Comparison of ENCODE assay signal across 8 cellular contexts in genomic region chr2:166516712-166517303, GRCh38. TPM values are rescaled to one million over a fixed set of nuclear protein-coding genes. Genes with fewer than 3 reads are reported as not detected.
A peak's percentile ranks its signal among the peaks of the same experiment; 100 is the strongest.
DNase-seq lines count a peak whose midpoint lies in the region; ATAC-seq and TF ChIP-seq lines count a peak whose summit lies in the region.

No MANE protein-coding gene starts in this region.

- peak; percentile 30 for TF ChIP-seq CTCF in activated CD8-positive, alpha-beta T cell treated with anti-CD3 and anti-CD28 coated beads for 36 hours (IDR thresholded peaks at IDR 0.05)
- TF ChIP-seq CTCF in coronary artery (IDR thresholded peaks at IDR 0.05) (peak; percentile 44), nephron progenitor cell (IDR thresholded peaks at IDR 0.05) (peak; percentile 73)

- H3K27ac Mint-ChIP-seq in activated CD8-positive, alpha-beta T cell treated with anti-CD3 and anti-CD28 coated beads for 36 hours = no peak overlapping the region
- H3K27ac Mint-ChIP-seq in activated CD8-positive, alpha-beta T cell treated with anti-CD3 and anti-CD28 coated beads, Interleukin-2, amount 10 ng/mL, durations not matched to agents 7 days and 5 days = no peak overlapping the region
- no peak overlapping the region for H3K27ac Mint-ChIP-seq in nephron progenitor cell

- intact Hi-C loops in activated CD8-positive, alpha-beta T cell treated with anti-CD3 and anti-CD28 coated beads for 36 hours (cut with micrococcal nuclease) = no loop called here

- no peak overlapping the region for H3K4me3 Mint-ChIP-seq in activated CD8-positive, alpha-beta T cell treated with anti-CD3 and anti-CD28 coated beads for 36 hours
- H3K4me3 Mint-ChIP-seq in activated CD8-positive, alpha-beta T cell treated with anti-CD3 and anti-CD28 coated beads, Interleukin-2, amount 10 ng/mL, durations not matched to agents 7 days and 5 days = no peak overlapping the region
- no peak overlapping the region for H3K4me3 Mint-ChIP-seq in nephron progenitor cell

- no peaks in the 10 kb centered on the region for H3K4me1 Mint-ChIP-seq in activated CD8-positive, alpha-beta T cell treated with anti-CD3 and anti-CD28 coated beads for 36 hours (ENCODE audit: low read depth)
- H3K4me1 Mint-ChIP-seq in activated CD8-positive, alpha-beta T cell treated with anti-CD3 and anti-CD28 coated beads, Interleukin-2, amount 10 ng/mL, durations not matched to agents 7 days and 5 days (ENCODE audit: low read depth) = no peaks in the 10 kb centered on the region
- H3K4me1 Mint-ChIP-seq in nephron progenitor cell = no peaks in the 10 kb centered on the region

- no peaks in the 10 kb centered on the region for H3K36me3 Mint-ChIP-seq in activated CD8-positive, alpha-beta T cell treated with anti-CD3 and anti-CD28 coated beads for 36 hours (ENCODE audit: low read depth)
- no peaks in the 10 kb centered on the region for H3K36me3 Mint-ChIP-seq in activated CD8-positive, alpha-beta T cell treated with anti-CD3 and anti-CD28 coated beads, Interleukin-2, amount 10 ng/mL, durations not matched to agents 7 days and 5 days (ENCODE audit: low read depth)
- H3K36me3 Mint-ChIP-seq in nephron progenitor cell (ENCODE audit: low read depth) = no peaks in the 10 kb centered on the region

- no peaks in the 10 kb centered on the region for H3K27me3 Mint-ChIP-seq in activated CD8-positive, alpha-beta T cell treated with anti-CD3 and anti-CD28 coated beads for 36 hours
- H3K27me3 Mint-ChIP-seq in activated CD8-positive, alpha-beta T cell treated with anti-CD3 and anti-CD28 coated beads, Interleukin-2, amount 10 ng/mL, durations not matched to agents 7 days and 5 days (ENCODE audit: low read depth) = no peaks in the 10 kb centered on the region
- no peaks in the 10 kb centered on the region for H3K27me3 Mint-ChIP-seq in nephron progenitor cell (ENCODE audit: low read depth, poor library complexity)

- H3K27ac ChIP-seq in coronary artery = no peak overlapping the region

- POLR2A ChIA-PET in activated CD8-positive, alpha-beta T cell treated with anti-CD3 and anti-CD28 coated beads for 36 hours (lab: Charles Lee) = no interaction called here
- POLR2A ChIA-PET in activated CD8-positive, alpha-beta T cell treated with anti-CD3 and anti-CD28 coated beads, Interleukin-2, amount 10 ng/mL, durations not matched to agents 7 days and 5 days (lab: Charles Lee) = no interaction called here

- H3K4me3 ChIP-seq in coronary artery = no peak overlapping the region

- DNase-seq in activated CD8-positive, alpha-beta T cell treated with anti-CD3 and anti-CD28 coated beads for 36 hours = peak; percentile 41
- no peak for DNase-seq in activated CD8-positive, alpha-beta T cell treated with anti-CD3 and anti-CD28 coated beads, Interleukin-2, amount 10 ng/mL, durations not matched to agents 7 days and 5 days
- DNase-seq in NCI-H345 treated with DMSO at 0.1 percent for 48 hours (lab: John Stamatoyannopoulos, UW; ENCODE audit: unreplicated experiment) (peak; percentile 13), coronary artery (ENCODE audit: low spot score) (no peak), nephron progenitor cell (peak; percentile 41), foreskin melanocyte (no peak)

- no peak for ATAC-seq in activated CD8-positive, alpha-beta T cell treated with anti-CD3 and anti-CD28 coated beads for 36 hours
- ATAC-seq in activated CD8-positive, alpha-beta T cell treated with anti-CD3 and anti-CD28 coated beads, Interleukin-2, amount 10 ng/mL, durations not matched to agents 7 days and 5 days = no peak
- ATAC-seq in HG02798 (IDR thresholded peaks at IDR 0.05; ENCODE audit: poor library complexity, unreplicated experiment) = no peak
- no peak for ATAC-seq in HG03469 (IDR thresholded peaks at IDR 0.05; ENCODE audit: unreplicated experiment)

- CTCF ChIA-PET in activated CD8-positive, alpha-beta T cell treated with anti-CD3 and anti-CD28 coated beads for 36 hours (lab: Charles Lee) = interaction anchor here (1.2 kb wide), 1 partner anchor 156 kb away, joined by 3 read pairs; no protein-coding TSS in a partner anchor
- CTCF ChIA-PET in activated CD8-positive, alpha-beta T cell treated with anti-CD3 and anti-CD28 coated beads, Interleukin-2, amount 10 ng/mL, durations not matched to agents 7 days and 5 days (lab: Charles Lee) = no interaction called here

- H3K9me3 Mint-ChIP-seq in activated CD8-positive, alpha-beta T cell treated with anti-CD3 and anti-CD28 coated beads for 36 hours = no peaks in the 10 kb centered on the region
- H3K9me3 Mint-ChIP-seq in activated CD8-positive, alpha-beta T cell treated with anti-CD3 and anti-CD28 coated beads, Interleukin-2, amount 10 ng/mL, durations not matched to agents 7 days and 5 days (ENCODE audit: insufficient read depth) = no peaks in the 10 kb centered on the region
- no peaks in the 10 kb centered on the region for H3K9me3 Mint-ChIP-seq in nephron progenitor cell

RNA-seq across cellular contexts. Expression of gene SCN7A, which starts 22.8 kb away (rescaled TPM):
- total RNA-seq in activated CD8-positive, alpha-beta T cell treated with anti-CD3 and anti-CD28 coated beads for 36 hours = not detected
- not detected for total RNA-seq in activated CD8-positive, alpha-beta T cell treated with anti-CD3 and anti-CD28 coated beads, Interleukin-2, amount 10 ng/mL, durations not matched to agents 7 days and 5 days

Comparison
In these comparisons a context has a peak if more than half of its experiments do, and no peak if none do; other contexts are left out.
1. DNase-seq: peak in activated CD8-positive, alpha-beta T cell treated with anti-CD3 and anti-CD28 coated beads for 36 hours (single experiment), NCI-H345 treated with DMSO at 0.1 percent for 48 hours (single experiment) and nephron progenitor cell (single experiment); none in activated CD8-positive, alpha-beta T cell treated with anti-CD3 and anti-CD28 coated beads, Interleukin-2, amount 10 ng/mL, durations not matched to agents 7 days and 5 days (single experiment), coronary artery (single experiment) and foreskin melanocyte (single experiment).
2. Peak in every context shown above with its lines, with median percentiles within 50 percentile points of each other: CTCF ChIP-seq.